Comparison of ENCODE assay signal across 31 cellular contexts in the genomic region with DNA sequence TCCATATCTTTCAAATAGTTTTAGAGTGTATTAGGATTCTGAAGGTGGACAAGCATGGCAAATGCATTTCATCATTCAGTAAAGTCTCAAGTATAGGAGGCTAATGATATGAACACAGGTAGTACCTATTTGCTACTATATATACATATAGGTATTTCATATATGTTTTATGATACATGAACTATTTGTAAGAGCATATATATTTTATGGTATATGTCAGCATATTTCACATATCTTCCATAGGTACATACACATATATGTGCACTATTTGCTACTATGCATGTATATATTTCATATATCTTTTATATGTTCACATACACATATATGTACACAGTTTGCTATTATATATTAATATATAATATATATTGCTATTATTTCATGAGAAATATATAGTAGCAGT.
"Had no signal": no experiment of that assay in that cellular context is flagged by ENCODE, and none has a peak within 500 bp of the region (broad histone marks: within the 10 kb centered on the region; RNA-seq: fewer than 3 reads in every experiment).

No MANE protein-coding gene starts in this region.

- DNase-seq: natural killer cell; occipital lobe; ovary; posterior cingulate gyrus; psoas muscle; right cardiac atrium; spleen; stimulated activated CD4-positive, alpha-beta T cell treated with anti-CD3 and anti-CD28 coated beads, Interleukin-12 subunit alpha, Interleukin-12 subunit beta, amount 100 ng/mL, for 4 hours; stimulated activated CD4-positive, alpha-beta T cell treated with anti-CD3 and anti-CD28 coated beads, Interleukin-1b, Interleukin-23, amount 100 ng/mL, for 48 hours; stimulated activated CD4-positive, alpha-beta T cell treated with anti-CD3 and anti-CD28 coated beads, Interleukin-4, amount 100 ng/mL, for 1 hour; stimulated activated CD4-positive, alpha-beta T cell treated with anti-CD3 and anti-CD28 coated beads, Interleukin-4, amount 100 ng/mL, for 4 hours; stimulated activated CD8-positive, alpha-beta memory T cell treated with anti-CD3 and anti-CD28 coated beads, Interleukin-4, amount 100 ng/mL, for 48 hours; stimulated activated naive CD4-positive, alpha-beta T cell; stimulated activated naive CD8-positive, alpha-beta T cell treated with anti-CD3 and anti-CD28 coated beads, Interleukin-15, amount 100 ng/mL, for 72 hours; stimulated activated naive CD8-positive, alpha-beta T cell treated with anti-CD3 and anti-CD28 coated beads, Interleukin-15, Interleukin-2, amounts not matched to agents 100 U/mL and 50 U/mL, for 24 hours; substantia nigra; testis; tibial artery; transverse colon; upper lobe of left lung had no signal

- H3K4me1 Mint-ChIP-seq: natural killer cell; nephron; neural progenitor cell; stimulated activated memory B cell treated with anti-CD40 and anti-IgM and Interleukin-4, amounts not matched to agents 10 μg/mL and 1 μg/mL and 100 μg/mL, for 72 hours; stimulated activated naive CD8-positive, alpha-beta T cell treated with anti-CD3 and anti-CD28 coated beads, Interleukin-15, amount 100 ng/mL, for 72 hours had no signal

- H3K4me1 ChIP-seq: parathyroid adenoma, psoas muscle, spleen, suprapubic skin, testis, tibial artery, transverse colon, upper lobe of left lung, vagina had no signal

- H3K79me2 ChIP-seq: parathyroid adenoma had no signal

- H3K4me3 ChIP-seq: neural progenitor cell, ovary, psoas muscle, skin epidermis, smooth muscle cell, spleen, suprapubic skin, testis, tibial artery, transverse colon, upper lobe of left lung, vagina had no signal

- H3K27ac Mint-ChIP-seq: natural killer cell; nephron; neural progenitor cell; progenitor cell of endocrine pancreas; stimulated activated memory B cell treated with anti-CD40 and anti-IgM and Interleukin-4, amounts not matched to agents 10 μg/mL and 1 μg/mL and 100 μg/mL, for 72 hours; stimulated activated naive CD8-positive, alpha-beta T cell treated with anti-CD3 and anti-CD28 coated beads, Interleukin-15, amount 100 ng/mL, for 72 hours had no signal

- FAIRE-seq: urothelium cell line had no signal

- H3K27me3 Mint-ChIP-seq: progenitor cell of endocrine pancreas; stimulated activated memory B cell treated with anti-CD40 and anti-IgM and Interleukin-4, amounts not matched to agents 10 μg/mL and 1 μg/mL and 100 μg/mL, for 72 hours; stimulated activated naive CD8-positive, alpha-beta T cell treated with anti-CD3 and anti-CD28 coated beads, Interleukin-15, amount 100 ng/mL, for 72 hours had no signal

- H3K36me3 Mint-ChIP-seq: natural killer cell; neural progenitor cell; stimulated activated memory B cell treated with anti-CD40 and anti-IgM and Interleukin-4, amounts not matched to agents 10 μg/mL and 1 μg/mL and 100 μg/mL, for 72 hours had no signal

- H2AFZ ChIP-seq: neural progenitor cell, parathyroid adenoma had no signal

- H3K9ac ChIP-seq: neural progenitor cell, parathyroid adenoma had no signal

- H3K4me2 ChIP-seq: neural progenitor cell, smooth muscle cell had no signal

- H3K36me3 ChIP-seq: neural progenitor cell, ovary, spleen, suprapubic skin, tibial artery, transverse colon, upper lobe of left lung, vagina had no signal

- H3K4me3 Mint-ChIP-seq: natural killer cell; nephron; neural progenitor cell; stimulated activated memory B cell treated with anti-CD40 and anti-IgM and Interleukin-4, amounts not matched to agents 10 μg/mL and 1 μg/mL and 100 μg/mL, for 72 hours; stimulated activated naive CD8-positive, alpha-beta T cell treated with anti-CD3 and anti-CD28 coated beads, Interleukin-15, amount 100 ng/mL, for 72 hours had no signal

- H3K27me3 ChIP-seq: neural progenitor cell, ovary, spleen, suprapubic skin, testis, tibial artery, transverse colon, upper lobe of left lung, vagina had no signal

- H3K27ac ChIP-seq: neural progenitor cell, ovary, parathyroid adenoma, psoas muscle, skin epidermis, spleen, suprapubic skin, testis, tibial artery, transverse colon, upper lobe of left lung, vagina had no signal

- H3K9me3 Mint-ChIP-seq: nephron; neural progenitor cell; stimulated activated memory B cell treated with anti-CD40 and anti-IgM and Interleukin-4, amounts not matched to agents 10 μg/mL and 1 μg/mL and 100 μg/mL, for 72 hours; stimulated activated naive CD8-positive, alpha-beta T cell treated with anti-CD3 and anti-CD28 coated beads, Interleukin-15, amount 100 ng/mL, for 72 hours had no signal

- H3K9me3 ChIP-seq: ovary, psoas muscle, suprapubic skin, testis, tibial artery, transverse colon, upper lobe of left lung, vagina had no signal

- ATAC-seq: natural killer cell; right cardiac atrium; sciatic nerve; stimulated activated memory B cell treated with anti-CD40 and anti-IgM and Interleukin-4, amounts not matched to agents 10 μg/mL and 1 μg/mL and 100 μg/mL, for 72 hours; stimulated activated naive CD8-positive, alpha-beta T cell treated with anti-CD3 and anti-CD28 coated beads, Interleukin-15, amount 100 ng/mL, for 72 hours; stimulated activated naive CD8-positive, alpha-beta T cell treated with anti-CD3 and anti-CD28 coated beads, Interleukin-15, Interleukin-2, amounts not matched to agents 100 U/mL and 50 U/mL, for 24 hours had no signal
